22 cellular contexts compared by ENCODE assay signal in genomic region chr17:494601-495195, GRCh38. TPM values are rescaled to one million over a fixed set of nuclear protein-coding genes. Genes with fewer than 3 reads are reported as not detected.
DNase-seq lines count a peak whose midpoint lies in the region; ATAC-seq, FAIRE-seq and TF ChIP-seq lines count a peak whose summit lies in the region.
"Had no signal": no experiment of that assay in that cellular context is flagged by ENCODE, and none has a peak within 500 bp of the region (broad histone marks: within the 10 kb centered on the region; RNA-seq: fewer than 3 reads in every experiment).

No MANE protein-coding gene starts in this region.

- peak; percentile 21 for FAIRE-seq in endothelial cell of umbilical vein (lab: Jason Lieb, UNC)
- FAIRE-seq: A204.1 had no signal

- H3K4me1 ChIP-seq in BLaER1 (peaks cover 90% of the 10 kb centered on the region), GM23338 (ENCODE audit: insufficient read depth) (peaks cover 8% of the 10 kb centered on the region), endothelial cell of umbilical vein (ENCODE audit: control insufficient read depth, extremely low read depth, insufficient read depth, low read length) (peaks cover 2% of the 10 kb centered on the region)
- H3K4me1 ChIP-seq in effector memory CD4-positive, alpha-beta T cell (ENCODE audit: control insufficient read depth, insufficient read depth, low read length, poor library complexity, severe bottlenecking): peaks cover 7% of the 10 kb centered on the region

- no peaks in the 10 kb centered on the region for H3K36me3 ChIP-seq in BLaER1
- H3K36me3 ChIP-seq in GM23338 (ENCODE audit: insufficient read depth): no peaks in the 10 kb centered on the region
- no peaks in the 10 kb centered on the region for H3K36me3 ChIP-seq in endothelial cell of umbilical vein (ENCODE audit: control insufficient read depth in 2 of 2, extremely low read depth in 1 of 2, insufficient read depth in 2 of 2, low read length in 2 of 2)
- no peaks in the 10 kb centered on the region for H3K36me3 ChIP-seq in effector memory CD4-positive, alpha-beta T cell (ENCODE audit: control insufficient read depth, insufficient read depth, low read length)
- H3K36me3 ChIP-seq: MG63 had no signal

- no peaks in the 10 kb centered on the region for H3K36me3 Mint-ChIP-seq in GM23338 (ENCODE audit: low read depth)
- H3K36me3 Mint-ChIP-seq in activated naive CD4-positive, alpha-beta T cell treated with anti-CD3 and anti-CD28 coated beads for 36 hours (ENCODE audit: low read depth): no peaks in the 10 kb centered on the region
- H3K36me3 Mint-ChIP-seq: IgD-negative memory B cell had no signal

- H3K79me2 ChIP-seq in GM23338 (replicated peaks; ENCODE audit: insufficient read depth) (no peaks in the 10 kb centered on the region), endothelial cell of umbilical vein (ENCODE audit: control insufficient read depth, insufficient read depth, low read length) (no peaks in the 10 kb centered on the region)

- H3K9me3 ChIP-seq in BLaER1: no peaks in the 10 kb centered on the region
- H3K9me3 ChIP-seq in endothelial cell of umbilical vein (replicated peaks; ENCODE audit: control insufficient read depth, insufficient read depth, low read length): no peaks in the 10 kb centered on the region
- no peaks in the 10 kb centered on the region for H3K9me3 ChIP-seq in effector memory CD4-positive, alpha-beta T cell (ENCODE audit: control insufficient read depth, low read length)
- H3K9me3 ChIP-seq: MG63, SK-N-SH had no signal

- H3K27ac ChIP-seq in BLaER1: peak overlapping the region; percentile 51; the same call in 1 of the 2 replicates
- no peak overlapping the region for H3K27ac ChIP-seq in GM23338 (ENCODE audit: low read depth)
- H3K27ac ChIP-seq in endothelial cell of umbilical vein (ENCODE audit: insufficient read depth, low read depth, low read length): no peak overlapping the region
- H3K27ac ChIP-seq in effector memory CD4-positive, alpha-beta T cell (ENCODE audit: insufficient read depth, low read length, poor library complexity, severe bottlenecking): no peak overlapping the region

- peaks cover 7% of the 10 kb centered on the region for H3F3A ChIP-seq in GM23338 (replicated peaks; ENCODE audit: low read depth)

- H3K27me3 Mint-ChIP-seq in GM23338 (ENCODE audit: insufficient read depth, low read depth, poor library complexity): peaks cover 15% of the 10 kb centered on the region
- H3K27me3 Mint-ChIP-seq in activated naive CD4-positive, alpha-beta T cell treated with anti-CD3 and anti-CD28 coated beads for 36 hours (ENCODE audit: low read depth): no peaks in the 10 kb centered on the region

- H4K20me1 ChIP-seq in BLaER1 (peaks cover 11% of the 10 kb centered on the region), GM23338 (replicated peaks; ENCODE audit: insufficient read depth) (no peaks in the 10 kb centered on the region), endothelial cell of umbilical vein (replicated peaks; ENCODE audit: control insufficient read depth, extremely low read depth, insufficient read depth, low read length) (no peaks in the 10 kb centered on the region)

- H3K9me3 Mint-ChIP-seq in GM23338: no peaks in the 10 kb centered on the region; the same call in 2 of the 3 replicates
- H3K9me3 Mint-ChIP-seq in activated naive CD4-positive, alpha-beta T cell treated with anti-CD3 and anti-CD28 coated beads for 36 hours: no peaks in the 10 kb centered on the region

- intact Hi-C loops in endothelial cell of umbilical vein (cut with micrococcal nuclease) (no loop called here), posterior vena cava (cut with DNase I) (no loop called here)
- intact Hi-C loops in activated naive CD4-positive, alpha-beta T cell treated with anti-CD3 and anti-CD28 coated beads for 36 hours (cut with micrococcal nuclease): no loop called here

- peaks cover 13% of the 10 kb centered on the region for H3K4me1 Mint-ChIP-seq in GM23338
- peaks cover 25% of the 10 kb centered on the region for H3K4me1 Mint-ChIP-seq in activated naive CD4-positive, alpha-beta T cell treated with anti-CD3 and anti-CD28 coated beads for 36 hours (ENCODE audit: low read depth)

- H3K4me2 ChIP-seq in BLaER1 (peak overlapping the region; percentile 92), GM23338 (no peak overlapping the region), endothelial cell of umbilical vein (ENCODE audit: insufficient read depth, low read length) (peak overlapping the region; percentile 1)
- H3K4me2 ChIP-seq: SK-N-SH had no signal

- no peak for TF ChIP-seq POLR2A in endothelial cell of umbilical vein (IDR thresholded peaks at IDR 0.05; ENCODE audit: low read depth, low read length)

- BruUV-seq in endothelial cell of umbilical vein (replicated peaks; lab: Mats Ljungman, UMichigan): no TSS peak

- H3K9ac ChIP-seq in BLaER1 (peak overlapping the region; percentile 59), endothelial cell of umbilical vein (replicated peaks; ENCODE audit: extremely low read depth, insufficient read depth, low read length) (no peak overlapping the region)
- H3K9ac ChIP-seq: SK-N-SH had no signal

- dilution Hi-C loops in endothelial cell of umbilical vein (cut with MboI; ENCODE audit: extremely low pct_ligation_motif_present, low sequenced_read_pairs): no loop called here

- 0 out of 2 replicates have a peak, but pooled peaks cover 3% of the 10 kb centered on the region for H3K9me2 ChIP-seq in GM23338 (ENCODE audit: insufficient read depth)
- H3K9me2 ChIP-seq: SK-N-SH had no signal

- H3K4me3 Mint-ChIP-seq in GM23338: no peak overlapping the region
- no peak overlapping the region for H3K4me3 Mint-ChIP-seq in activated naive CD4-positive, alpha-beta T cell treated with anti-CD3 and anti-CD28 coated beads for 36 hours

- DNase-seq in GM23338 (ENCODE audit: low spot score) (no peak), endothelial cell of umbilical vein (ENCODE audit: low read depth, low spot score) (peak; percentile 33), posterior vena cava (ENCODE audit: low spot score) (peak; percentile 68)
- no peak for DNase-seq in activated naive CD4-positive, alpha-beta T cell treated with anti-CD3 and anti-CD28 coated beads for 36 hours
- DNase-seq in stimulated activated naive CD4-positive, alpha-beta T cell treated with Interleukin-2 at 50 U/mL for 16 hours (lab: John Stamatoyannopoulos, UW): no peak
- DNase-seq in effector memory CD4-positive, alpha-beta T cell: no peak
- DNase-seq: DMS79, GOT3, Kasumi-1, MG63, NCI-H1092 treated with DMSO at 0.1 percent for 48 hours, NCI-H2081, NCI-H774, PC-3, RPMI8226, SHP77 treated with DMSO at 0.1 percent for 48 hours, SK-N-SH had no signal

- no peak for ATAC-seq in GM23338
- no peak for ATAC-seq in GM18870 (IDR thresholded peaks at IDR 0.05; ENCODE audit: unreplicated experiment)
- ATAC-seq: HCT116, PC-3 had no signal

- H3K27me3 ChIP-seq in BLaER1: peaks cover 5% of the 10 kb centered on the region; the same call in 1 of the 2 replicates
- peaks cover 11% of the 10 kb centered on the region for H3K27me3 ChIP-seq in GM23338 (ENCODE audit: insufficient read depth)
- H3K27me3 ChIP-seq in endothelial cell of umbilical vein (ENCODE audit: control insufficient read depth in 2 of 2, insufficient read depth in 2 of 2, low read length in 2 of 2): no peaks in the 10 kb centered on the region
- no peaks in the 10 kb centered on the region for H3K27me3 ChIP-seq in effector memory CD4-positive, alpha-beta T cell (replicated peaks; ENCODE audit: control insufficient read depth, insufficient read depth, low read length, poor library complexity, severe bottlenecking)
- H3K27me3 ChIP-seq: MG63 had no signal

- H2AFZ ChIP-seq in GM23338 (peak overlapping the region; percentile 66), endothelial cell of umbilical vein (ENCODE audit: low read depth, low read length) (peak overlapping the region; percentile 77)

- H3K9me1 ChIP-seq in endothelial cell of umbilical vein (replicated peaks; ENCODE audit: control insufficient read depth, extremely low read depth, insufficient read depth, low read length): no peaks in the 10 kb centered on the region

- no peak overlapping the region for H3K27ac Mint-ChIP-seq in GM23338
- H3K27ac Mint-ChIP-seq in activated naive CD4-positive, alpha-beta T cell treated with anti-CD3 and anti-CD28 coated beads for 36 hours: no peak overlapping the region

- POLR2A ChIA-PET in endothelial cell of umbilical vein (lab: Charles Lee): interaction anchor here (0.6 kb wide), 1 partner anchor 49 kb away, joined by 3 read pairs; the partner anchor contains the start of gene RFLNB

- CTCF ChIA-PET in endothelial cell of umbilical vein (lab: Charles Lee): interaction anchor here (1.1 to 2.2 kb wide), 4 partner anchors 28 to 82 kb away, joined by 3 to 6 read pairs (median 3); no protein-coding TSS in a partner anchor
- CTCF ChIA-PET in activated naive CD4-positive, alpha-beta T cell treated with anti-CD3 and anti-CD28 coated beads for 36 hours (lab: Charles Lee): interaction anchor here (1.0 to 4.5 kb wide), 2 partner anchors 54 to 83 kb away, joined by 6 to 19 read pairs; no protein-coding TSS in a partner anchor

- H3K4me3 ChIP-seq in BLaER1 (peak overlapping the region; percentile 43; the same call in 1 of the 2 replicates), GM23338 (no peak overlapping the region), endothelial cell of umbilical vein (replicated peaks in 1 of 3; ENCODE audit: insufficient read depth in 1 of 3, low read depth in 1 of 3, low read length in 3 of 3) (no peak overlapping the region)
- H3K4me3 ChIP-seq in effector memory CD4-positive, alpha-beta T cell (ENCODE audit: insufficient read depth, low read depth, low read length, poor library complexity, severe bottlenecking): no peak overlapping the region
- H3K4me3 ChIP-seq: MG63 had no signal

- TF ChIP-seq CTCF in GM23338 (conservative IDR thresholded peaks at IDR 0.05; ENCODE audit: low read depth in 2 of 2) (no peak), endothelial cell of umbilical vein (IDR thresholded peaks at IDR 0.05; ENCODE audit: extremely low read depth in 1 of 2, insufficient read depth in 1 of 2, low read depth in 1 of 2, low read length in 2 of 2) (no peak)

TF ChIP-seq in endothelial cell of umbilical vein, 7 proteins besides CTCF, POLR2A, EP300 and RAD21 (continues in another document):
- no peak for TF ChIP-seq JUN (IDR thresholded peaks at IDR 0.05; ENCODE audit: borderline replicate concordance, insufficient read depth, insufficient read length, low read depth)

RNA-seq across cellular contexts. Expression of gene RFLNB, which starts 49.0 kb away (rescaled TPM):
- 59.2 and 59.9 TPM in 2 replicates for total RNA-seq in GM23338 (2014; rRNA removed; shearing (Covaris generic))
- polyA plus RNA-seq in GM23338 (2016; fragmentation: Nextera tagmentation; extraction: Ambion mirVana) (40.7 and 49.4 TPM in 2 replicates), endothelial cell of umbilical vein (10.9 and 11.9 TPM in 2 replicates)
- total RNA-seq in endothelial cell of umbilical vein (60.7 and 70.8 TPM in 2 replicates), posterior vena cava (100 to 1,000 TPM in 1 of 2 donors, 10 to 100 TPM in 1; 69.7 to 133 TPM)
- 13.0 and 13.5 TPM in 2 replicates for polyA plus RNA-seq in endothelial cell of umbilical vein (2011; cell fraction: cytosol; rRNA removed)
- 5.9 and 6.3 TPM in 2 replicates for polyA plus RNA-seq in endothelial cell of umbilical vein (2011; cell fraction: nucleus; rRNA removed)
- 26.4 and 27.8 TPM in 2 replicates for polyA plus RNA-seq in endothelial cell of umbilical vein (2012)
- 13.2 and 17.4 TPM in 2 replicates for polyA minus RNA-seq in endothelial cell of umbilical vein
- not detected for polyA minus RNA-seq in endothelial cell of umbilical vein (2011; cell fraction: cytosol; rRNA and poly(A)+ RNA removed)
- 4.1 and 4.5 TPM in 2 replicates for polyA minus RNA-seq in endothelial cell of umbilical vein (2011; cell fraction: nucleus; rRNA and poly(A)+ RNA removed)
- total RNA-seq in activated naive CD4-positive, alpha-beta T cell treated with anti-CD3 and anti-CD28 coated beads for 36 hours: 10 to 100 TPM; 34.3 to 35.6 TPM

Comparison
In these comparisons a context has a peak if more than half of its experiments do, and no peak if none do; other contexts are left out.
1. DNase-seq: peak in endothelial cell of umbilical vein (single experiment) and posterior vena cava (single experiment); none in GM23338 (single experiment), activated naive CD4-positive, alpha-beta T cell treated with anti-CD3 and anti-CD28 coated beads for 36 hours (single experiment), stimulated activated naive CD4-positive, alpha-beta T cell treated with Interleukin-2 at 50 U/mL for 16 hours (single experiment) and effector memory CD4-positive, alpha-beta T cell (0 of 3).